In the genomic region with DNA sequence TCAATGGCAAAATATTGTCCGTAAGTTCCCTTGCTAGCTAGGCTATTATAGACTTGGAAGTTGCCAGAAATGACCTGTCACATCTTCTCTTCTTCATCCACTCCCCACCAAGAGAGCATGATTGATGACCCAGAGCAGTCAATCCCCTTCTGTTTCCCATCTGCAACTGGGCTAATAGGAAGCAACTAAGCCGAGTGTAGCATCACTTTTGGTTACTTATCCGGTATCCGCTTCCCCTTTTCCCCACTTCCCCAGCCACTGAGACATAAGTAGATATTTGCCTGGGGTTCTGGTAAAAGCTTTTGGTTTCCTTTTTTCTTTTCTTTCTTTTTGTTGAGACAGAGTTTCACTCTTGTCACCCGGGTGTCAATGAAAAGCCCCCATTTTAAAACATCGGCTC, we compare ENCODE assay signal across 23 cellular contexts. TPM values are rescaled to one million over a fixed set of nuclear protein-coding genes. Genes with fewer than 3 reads are reported as not detected.
A peak's percentile ranks its signal among the peaks of the same experiment; 100 is the strongest.
DNase-seq lines count a peak whose midpoint lies in the region; ATAC-seq, FAIRE-seq and TF ChIP-seq lines count a peak whose summit lies in the region.
"Had no signal": no experiment of that assay in that cellular context is flagged by ENCODE, and none has a peak within 500 bp of the region (broad histone marks: within the 10 kb centered on the region; RNA-seq: fewer than 3 reads in every experiment).

No MANE protein-coding gene starts in this region.

- H3K27ac ChIP-seq in BLaER1 treated with 17β-estradiol and CSF1 and Interleukin-3, amounts not matched to agents 10 nM and 100 nM: peak overlapping the region in 1 of 11 experiments; percentile 3; a peak in 1 of 22 replicates
- H3K27ac ChIP-seq in GM12878 (ENCODE audit: control insufficient read depth, insufficient read depth): no peak overlapping the region
- H3K27ac ChIP-seq in lower lobe of right lung: no peak overlapping the region
- H3K27ac ChIP-seq: HL-60 had no signal

- POLR2A ChIA-PET in GM12878 (lab: Charles Lee): no interaction called here

- SMC1A ChIA-PET in GM12878 (lab: Charles Lee; ENCODE audit: uncharacterized antibody, unreplicated experiment): no interaction called here

- no peak for TF ChIP-seq POLR2A in GM12878 (IDR thresholded peaks at IDR 0.05; ENCODE audit: low read depth, low read length)
- no peak for TF ChIP-seq POLR2A in lower leg skin (IDR thresholded peaks at IDR 0.05)

- WGBS in GM12878 (ENCODE audit: insufficient coverage, insufficient replicate concordance, low lambda C conversion rate, missing lambda C conversion rate): 19% methylated on average over 6 of the region's 6 CpGs
- 82 to 84% methylated on average over 6 of the region's 6 CpGs for WGBS in lower leg skin, 2 donors

- no peak for TF ChIP-seq EP300 in GM12878 (IDR thresholded peaks at IDR 0.05; ENCODE audit: borderline replicate concordance in 1 of 2, control insufficient read depth in 1 of 2, low read depth in 2 of 2, low read length in 2 of 2)

- peak; percentile 35; the same call in 2 of the 3 replicates for ATAC-seq in GM12878
- no peak for ATAC-seq in lower lobe of right lung

- intact Hi-C loops in GM12878 (cut with micrococcal nuclease; ENCODE audit: unreplicated experiment): no loop called here
- intact Hi-C loops in lower lobe of right lung (cut with DNase I): no loop called here
- intact Hi-C loops in lower leg skin (cut with DNase I; ENCODE audit: low total_unique reads): no loop called here

- peaks cover 0 to 27% (median 16%) of the 10 kb centered on the region in 10 experiments; a peak in 15 of 20 replicates for H3K4me1 ChIP-seq in BLaER1 treated with 17β-estradiol and CSF1 and Interleukin-3, amounts not matched to agents 10 nM and 100 nM
- no peaks in the 10 kb centered on the region for H3K4me1 ChIP-seq in GM12878 (ENCODE audit: control insufficient read depth, insufficient read depth, low read length)
- no peaks in the 10 kb centered on the region for H3K4me1 ChIP-seq in lower lobe of right lung

- no peaks in the 10 kb centered on the region for H3K36me3 ChIP-seq in BLaER1 treated with 17β-estradiol and CSF1 and Interleukin-3, amounts not matched to agents 10 nM and 100 nM
- H3K36me3 ChIP-seq in GM12878 (ENCODE audit: control insufficient read depth in 2 of 2, insufficient read depth in 2 of 2, low read length in 1 of 2) (no peaks in the 10 kb centered on the region), lower lobe of right lung (no peaks in the 10 kb centered on the region)
- H3K36me3 ChIP-seq: MG63 had no signal

- H3K27me3 ChIP-seq in BLaER1 treated with 17β-estradiol and CSF1 and Interleukin-3, amounts not matched to agents 10 nM and 100 nM: no peaks in the 10 kb centered on the region
- no peaks in the 10 kb centered on the region for H3K27me3 ChIP-seq in GM12878 (replicated peaks in 1 of 2; ENCODE audit: control insufficient read depth in 2 of 2, insufficient read depth in 2 of 2, low read length in 1 of 2)
- H3K27me3 ChIP-seq in lower lobe of right lung (ENCODE audit: low read depth): no peaks in the 10 kb centered on the region
- H3K27me3 ChIP-seq: MG63 had no signal

- no peak overlapping the region for H3K4me3 ChIP-seq in BLaER1 treated with 17β-estradiol and CSF1 and Interleukin-3, amounts not matched to agents 10 nM and 100 nM
- H3K4me3 ChIP-seq in GM12878 (no peak overlapping the region), lower lobe of right lung (no peak overlapping the region), lower leg skin (ENCODE audit: low read depth, poor library complexity, severe bottlenecking) (no peak overlapping the region)
- H3K4me3 ChIP-seq: MG63 had no signal

- no peak for TF ChIP-seq RAD21 in GM12878 (IDR thresholded peaks at IDR 0.05; ENCODE audit: insufficient read depth, low read depth, low read length)

- peak overlapping the region in 7 of 11 experiments; percentile 11 to 52 (median 22); a peak in 10 of 22 replicates for H3K4me2 ChIP-seq in BLaER1 treated with 17β-estradiol and CSF1 and Interleukin-3, amounts not matched to agents 10 nM and 100 nM
- no peak overlapping the region for H3K4me2 ChIP-seq in GM12878 (ENCODE audit: control insufficient read depth, insufficient read depth)
- H3K4me2 ChIP-seq: SK-N-SH had no signal

- no peak for FAIRE-seq in GM12878 (lab: Jason Lieb, UNC)
- FAIRE-seq: H54, RCC 7860 had no signal

- H2AFZ ChIP-seq in GM12878 (ENCODE audit: control insufficient read depth, low read depth, low read length): no peak overlapping the region

- in situ Hi-C loops in GM12878 (cut with MboI): no loop called here

- RAD21 ChIA-PET in GM12878 (lab: Charles Lee; ENCODE audit: unreplicated experiment): no interaction called here

- no peaks in the 10 kb centered on the region for H3K9me3 ChIP-seq in BLaER1 treated with 17β-estradiol and CSF1 and Interleukin-3, amounts not matched to agents 10 nM and 100 nM (replicated peaks in 1 of 11)
- H3K9me3 ChIP-seq in GM12878 (replicated peaks; ENCODE audit: control insufficient read depth, insufficient read depth, low read length) (no peaks in the 10 kb centered on the region), lower lobe of right lung (no peaks in the 10 kb centered on the region)
- H3K9me3 ChIP-seq: MG63, SK-N-SH had no signal

- CTCF ChIA-PET in GM12878 (lab: Yijun Ruan, JAX): no interaction called here

- TF ChIP-seq CTCF in GM12878 (IDR thresholded peaks at IDR 0.05 in 2 of 3, conservative IDR thresholded peaks at IDR 0.05 in 1 of 3; ENCODE audit: control insufficient read depth in 2 of 3, extremely low read depth in 1 of 3, insufficient read depth in 1 of 3, low read depth in 3 of 3, low read length in 3 of 3): no peak
- no peak for TF ChIP-seq CTCF in lower lobe of right lung (IDR thresholded peaks at IDR 0.05)
- no peak for TF ChIP-seq CTCF in lower leg skin (IDR thresholded peaks at IDR 0.05)

- H3K9ac ChIP-seq in BLaER1 treated with 17β-estradiol and CSF1 and Interleukin-3, amounts not matched to agents 10 nM and 100 nM: no peak overlapping the region
- no peak overlapping the region for H3K9ac ChIP-seq in GM12878 (ENCODE audit: control insufficient read depth, insufficient read depth, low read length)
- H3K9ac ChIP-seq: SK-N-SH had no signal

- no peaks in the 10 kb centered on the region for H3K79me2 ChIP-seq in GM12878 (ENCODE audit: control insufficient read depth, insufficient read depth, low read length)

- BruUV-seq in GM12878 (replicated peaks; lab: Mats Ljungman, UMichigan): no TSS peak

- DNase-seq in Kasumi-1 (lab: John Stamatoyannopoulos, UW) (peak; percentile 57 to 62), NOMO-1 treated with DMSO at 0.1 percent for 48 hours (lab: John Stamatoyannopoulos, UW; ENCODE audit: unreplicated experiment) (peak; percentile 75), GM12878 (ENCODE audit: low read depth, low spot score) (peak; percentile 21), lower lobe of right lung (no peak), DMS153 treated with DMSO at 0.1 percent for 48 hours (lab: John Stamatoyannopoulos, UW; ENCODE audit: unreplicated experiment) (no peak), lower leg skin (ENCODE audit: low spot score in 2 of 2) (no peak)
- no peak for DNase-seq in stimulated activated CD4-positive, alpha-beta T cell treated with anti-CD3 and anti-CD28 coated beads, Interleukin-4, amount 100 ng/mL, for 24 hours
- DNase-seq: 8988T, COR-L47, DMS153, EL, IMR-90, Karpas-422, MG63, NCI-H1694 treated with DMSO at 0.1 percent for 48 hours, NCI-H510A, NCI-H748 treated with DMSO at 0.1 percent for 48 hours, Right ventricle myocardium superior, SK-N-SH had no signal

- no peaks in the 10 kb centered on the region for H4K20me1 ChIP-seq in BLaER1 treated with 17β-estradiol and CSF1 and Interleukin-3, amounts not matched to agents 10 nM and 100 nM
- no peaks in the 10 kb centered on the region for H4K20me1 ChIP-seq in GM12878 (ENCODE audit: control insufficient read depth, insufficient read depth)

TF ChIP-seq in GM12878, 131 proteins besides CTCF, POLR2A, EP300 and RAD21 (continues in another document):
- TF ChIP-seq NRF1 (conservative IDR thresholded peaks at IDR 0.05; ENCODE audit: low read depth, low read length) (no peak), EZH2 (IDR thresholded peaks at IDR 0.05; ENCODE audit: borderline replicate concordance, control insufficient read depth, low read depth, low read length) (no peak), RUNX3 (IDR thresholded peaks at IDR 0.05; ENCODE audit: low read length) (no peak)

RNA-seq across cellular contexts. Expression of gene LIFR, which starts 29.4 kb away (rescaled TPM):
- total RNA-seq in GM12878 (2013; cell fraction: nucleolus; rRNA removed): not detected in 2 replicates
- not detected in 2 replicates for total RNA-seq in GM12878 (2014; rRNA removed)
- not detected in 2 replicates for total RNA-seq in GM12878 (2014; rRNA removed; fragmentation: Illumina TruSeq; extraction: Trizol)
- 0.10 and 0.27 TPM in 2 replicates for total RNA-seq in GM12878 (2021)
- not detected for polyA plus RNA-seq in GM12878 (2011; ENCODE audit: low read depth)
- not detected in 2 replicates for polyA plus RNA-seq in GM12878 (2011; rRNA removed)
- polyA plus RNA-seq in GM12878 (2011; cell fraction: cytosol; rRNA removed): not detected in 2 replicates
- not detected in 2 replicates for polyA plus RNA-seq in GM12878 (2011; cell fraction: nucleus; rRNA removed)
- polyA plus RNA-seq in GM12878 (2012): 0.01 and 0.06 TPM in 2 replicates
- not detected in 2 replicates for polyA plus RNA-seq in GM12878 (2014; fragmentation: Illumina TruSeq; extraction: Trizol)
- not detected for polyA plus RNA-seq in GM12878 (2014; fragmentation: Nextera tagmentation; extraction: Ambion mirVana)
- not detected in 2 replicates for polyA plus RNA-seq in GM12878 (2014; rRNA removed)
- polyA plus RNA-seq in GM12878 (2016; fragmentation: Nextera tagmentation; extraction: Ambion mirVana): not detected
- polyA minus RNA-seq in GM12878 (2011; rRNA and poly(A)+ RNA removed): not detected in 2 replicates
- 0.83 TPM in 1 of 2 replicates, not detected in the other for polyA minus RNA-seq in GM12878 (2011; cell fraction: cytosol; rRNA and poly(A)+ RNA removed)
- 0.10 TPM in 1 of 2 replicates, not detected in the other for polyA minus RNA-seq in GM12878 (2011; cell fraction: nucleus; rRNA and poly(A)+ RNA removed)
- 110 TPM for total RNA-seq in lower lobe of right lung
- total RNA-seq in lower leg skin: 10 to 100 TPM; 28.3 to 70.6 (median 42.1) TPM

Comparison
In these comparisons a context has a peak if more than half of its experiments do, and no peak if none do; other contexts are left out.
1. DNase-seq: peak in Kasumi-1 (2 of 2), NOMO-1 treated with DMSO at 0.1 percent for 48 hours (single experiment) and GM12878 (single experiment); none in stimulated activated CD4-positive, alpha-beta T cell treated with anti-CD3 and anti-CD28 coated beads, Interleukin-4, amount 100 ng/mL, for 24 hours (single experiment), lower lobe of right lung (single experiment), DMS153 treated with DMSO at 0.1 percent for 48 hours (single experiment) and lower leg skin (0 of 2).
2. RNA of gene LIFR, which starts 29.4 kb away (total RNA-seq): 110 TPM in lower lobe of right lung (single experiment) and 28.3 to 70.6 TPM in lower leg skin; 0.10 to 0.27 TPM in GM12878; every median in the first group is over 10 times any median in the second.